ENCODE assay signal across 19 cellular contexts in genomic region chr13:26995159-26995558, GRCh38.
DNase-seq lines count a peak whose midpoint lies in the region; ATAC-seq, FAIRE-seq and TF ChIP-seq lines count a peak whose summit lies in the region.
"Had no signal": no experiment of that assay in that cellular context is flagged by ENCODE, and none has a peak within 500 bp of the region (broad histone marks: within the 10 kb centered on the region; RNA-seq: fewer than 3 reads in every experiment).

No MANE protein-coding gene starts in this region.

- no peaks in the 10 kb centered on the region for H3K36me3 ChIP-seq in K562 (ENCODE audit: control insufficient read depth, insufficient read depth, low read length)
- H3K36me3 ChIP-seq: BE2C had no signal

- no peaks in the 10 kb centered on the region for H4K20me1 ChIP-seq in K562 (replicated peaks; ENCODE audit: control insufficient read depth, insufficient read depth, low read length)

- H3K9ac ChIP-seq in K562 (ENCODE audit: insufficient read depth in 1 of 2, low read depth in 2 of 2, low read length in 2 of 2) = no peak overlapping the region

- H3K4me2 ChIP-seq in K562 (ENCODE audit: insufficient read depth, low read length) = no peak overlapping the region

- H3K27ac Mint-ChIP-seq in IgD-negative memory B cell (peak overlapping the region in 2 of 3 donors; percentile 28 to 39), nephron progenitor cell (peak overlapping the region; percentile 2), Calu3 (ENCODE audit: unreplicated experiment) (no peak overlapping the region)
- H3K27ac Mint-ChIP-seq: CD4-positive, alpha-beta T cell; H9 had no signal

- H3K4me3 Mint-ChIP-seq in IgD-negative memory B cell (no peak overlapping the region), nephron progenitor cell (no peak overlapping the region), Calu3 (ENCODE audit: low read depth, unreplicated experiment) (no peak overlapping the region)
- H3K4me3 Mint-ChIP-seq: CD4-positive, alpha-beta T cell; H9 had no signal

- in situ Hi-C loops in K562 (cut with MboI) = no loop called here

- H3K9me3 ChIP-seq in K562 (replicated peaks; ENCODE audit: control insufficient read depth, insufficient read depth, low read depth, low read length) = no peaks in the 10 kb centered on the region
- H3K9me3 ChIP-seq: BE2C had no signal

- TF ChIP-seq CTCF in K562 (IDR thresholded peaks at IDR 0.05 in 2 of 3, conservative IDR thresholded peaks at IDR 0.05 in 1 of 3; ENCODE audit: insufficient read depth in 2 of 3, low read depth in 1 of 3, low read length in 3 of 3) (no peak), nephron progenitor cell (IDR thresholded peaks at IDR 0.05) (no peak), Calu3 (IDR thresholded peaks at IDR 0.05; ENCODE audit: unreplicated experiment) (no peak)

- no peaks in the 10 kb centered on the region for H3K9me3 Mint-ChIP-seq in IgD-negative memory B cell
- H3K9me3 Mint-ChIP-seq in nephron progenitor cell = peaks cover 12% of the 10 kb centered on the region
- H3K9me3 Mint-ChIP-seq in Calu3 (ENCODE audit: low read depth, unreplicated experiment) = no peaks in the 10 kb centered on the region
- H3K9me3 Mint-ChIP-seq: CD4-positive, alpha-beta T cell had no signal

- intact Hi-C loops in K562 (cut with micrococcal nuclease) = no loop called here
- intact Hi-C loops in Calu3 (cut with micrococcal nuclease; ENCODE audit: unreplicated experiment) = no loop called here
- intact Hi-C loops in left cardiac atrium (cut with DNase I) = no loop called here

- 0% methylated on average over 3 of the region's 3 CpGs for WGBS in K562 (ENCODE audit: insufficient coverage, low coverage, missing lambda C conversion rate)

- H3K4me1 ChIP-seq in K562 (replicated peaks in 1 of 2; ENCODE audit: control insufficient read depth in 2 of 2, insufficient read depth in 2 of 2, low read length in 2 of 2) = peaks cover 0 to 3% of the 10 kb centered on the region in 2 experiments; a peak in 3 of 5 replicates
- H3K4me1 ChIP-seq: BE2C had no signal

- no peak overlapping the region for H3K4me3 ChIP-seq in K562

- H3K4me1 Mint-ChIP-seq in IgD-negative memory B cell = peaks cover 26 to 39% (median 27%) of the 10 kb centered on the region in 3 donors
- H3K4me1 Mint-ChIP-seq in nephron progenitor cell = peaks cover 21% of the 10 kb centered on the region
- no peaks in the 10 kb centered on the region for H3K4me1 Mint-ChIP-seq in Calu3 (ENCODE audit: low read depth, unreplicated experiment)
- H3K4me1 Mint-ChIP-seq: H9 had no signal

- H3K27me3 ChIP-seq in K562 (ENCODE audit: control insufficient read depth in 2 of 2, insufficient read depth in 2 of 2, low read length in 2 of 2) = peaks cover 6 to 8% of the 10 kb centered on the region in 2 experiments; a peak in 3 of 5 replicates
- H3K27me3 ChIP-seq: BE2C had no signal

- peak; percentile 5 for DNase-seq in MV-4-11 (lab: John Stamatoyannopoulos, UW)
- no peak for DNase-seq in K562 (ENCODE audit: extremely low read depth in 1 of 4, low spot score in 3 of 4)
- no peak for DNase-seq in nephron progenitor cell
- DNase-seq in Calu3 = no peak
- no peak for DNase-seq in urothelium cell line (ENCODE audit: low spot score)
- no peak for DNase-seq in left cardiac atrium
- DNase-seq: ACHN; BE2C; C1 segment of cervical spinal cord; CD4-positive, alpha-beta T cell; DND-41; H9; KBM-7 had no signal

- H3K27me3 Mint-ChIP-seq in IgD-negative memory B cell (peaks cover 5% of the 10 kb centered on the region), nephron progenitor cell (ENCODE audit: low read depth, poor library complexity) (peaks cover 21% of the 10 kb centered on the region), Calu3 (ENCODE audit: unreplicated experiment) (peaks cover 24% of the 10 kb centered on the region)

- TF ChIP-seq EP300 in K562 (IDR thresholded peaks at IDR 0.05; ENCODE audit: low read length) = no peak

- no peak for TF ChIP-seq POLR2A in K562 (conservative IDR thresholded peaks at IDR 0.05)

- no peaks in the 10 kb centered on the region for H3K79me2 ChIP-seq in K562 (ENCODE audit: control insufficient read depth, insufficient read depth, low read length)

- H2AFZ ChIP-seq in K562 (ENCODE audit: low read depth, low read length) = no peak overlapping the region

- no peak for ATAC-seq in K562
- no peak for ATAC-seq in left cardiac atrium

- TF ChIP-seq RAD21 in K562 (CRISPR knock-in tag; conservative IDR thresholded peaks at IDR 0.05 in 1 of 2, IDR thresholded peaks at IDR 0.05 in 1 of 2) = no peak

- no peak overlapping the region for H3K27ac ChIP-seq in K562 (ENCODE audit: extremely low read depth, low read depth, low read length)

- FAIRE-seq in K562 (lab: Jason Lieb, UNC) = no peak
- FAIRE-seq in urothelium cell line (lab: Jason Lieb, UNC) = no peak
- FAIRE-seq: A204.1, G401.6, GM12891, GM19239, H1 had no signal

- CTCF ChIA-PET in K562 (lab: Yijun Ruan, JAX; ENCODE audit: low intra/inter-chr PET ratio) = no interaction called here
- CTCF ChIA-PET in Calu3 (lab: Charles Lee) = no interaction called here

- H3K9me1 ChIP-seq in K562 (ENCODE audit: control insufficient read depth, insufficient read depth, low read length) = no peaks in the 10 kb centered on the region

- no peaks in the 10 kb centered on the region for H3K36me3 Mint-ChIP-seq in IgD-negative memory B cell
- H3K36me3 Mint-ChIP-seq in nephron progenitor cell (ENCODE audit: low read depth) = no peaks in the 10 kb centered on the region
- H3K36me3 Mint-ChIP-seq in Calu3 (ENCODE audit: insufficient read depth, unreplicated experiment) = no peaks in the 10 kb centered on the region

- POLR2A ChIA-PET in K562 (lab: Yijun Ruan, JAX) = no interaction called here

- no TSS peak for BruUV-seq in K562 (replicated peaks; lab: Mats Ljungman, UMichigan)
- BruUV-seq in Calu3 (replicated peaks; lab: Mats Ljungman, UMichigan) = no TSS peak

TF ChIP-seq in K562, 482 proteins besides CTCF, POLR2A, EP300 and RAD21:
- TF ChIP-seq CEBPB (tag; IDR thresholded peaks at IDR 0.05) = peak; percentile 60
- no peak for TF ChIP-seq ZFX (CRISPR knock-in tag; IDR thresholded peaks at IDR 0.05)
- TF ChIP-seq PHF8 (IDR thresholded peaks at IDR 0.05; ENCODE audit: borderline replicate concordance, low read length) = no peak
- TF ChIP-seq PTTG1 (tag; IDR thresholded peaks at IDR 0.05; ENCODE audit: low read depth) = no peak
- no peak for TF ChIP-seq ZMIZ1 (IDR thresholded peaks at IDR 0.05; ENCODE audit: low read depth in 2 of 2, low read length in 2 of 2)
- no peak for TF ChIP-seq USF2 (CRISPR knock-in tag; IDR thresholded peaks at IDR 0.05)
- TF ChIP-seq DNMT1 (IDR thresholded peaks at IDR 0.05) = no peak
- TF ChIP-seq STAT5B (CRISPR knock-in tag; IDR thresholded peaks at IDR 0.05) = no peak
- TF ChIP-seq TCFL5 (CRISPR knock-in tag; conservative IDR thresholded peaks at IDR 0.05) = no peak
- TF ChIP-seq CEBPG (CRISPR knock-in tag; IDR thresholded peaks at IDR 0.05) = no peak
- peak in 1 of 2 experiments; percentile 32; a peak in 1 of 4 replicates for TF ChIP-seq CEBPG (tag; conservative IDR thresholded peaks at IDR 0.05 in 1 of 2, IDR thresholded peaks at IDR 0.05 in 1 of 2)
- TF ChIP-seq ETS2 (tag; IDR thresholded peaks at IDR 0.05; ENCODE audit: borderline replicate concordance, poor library complexity, severe bottlenecking) = no peak
